8 cellular contexts compared by ENCODE assay signal in the genomic region with DNA sequence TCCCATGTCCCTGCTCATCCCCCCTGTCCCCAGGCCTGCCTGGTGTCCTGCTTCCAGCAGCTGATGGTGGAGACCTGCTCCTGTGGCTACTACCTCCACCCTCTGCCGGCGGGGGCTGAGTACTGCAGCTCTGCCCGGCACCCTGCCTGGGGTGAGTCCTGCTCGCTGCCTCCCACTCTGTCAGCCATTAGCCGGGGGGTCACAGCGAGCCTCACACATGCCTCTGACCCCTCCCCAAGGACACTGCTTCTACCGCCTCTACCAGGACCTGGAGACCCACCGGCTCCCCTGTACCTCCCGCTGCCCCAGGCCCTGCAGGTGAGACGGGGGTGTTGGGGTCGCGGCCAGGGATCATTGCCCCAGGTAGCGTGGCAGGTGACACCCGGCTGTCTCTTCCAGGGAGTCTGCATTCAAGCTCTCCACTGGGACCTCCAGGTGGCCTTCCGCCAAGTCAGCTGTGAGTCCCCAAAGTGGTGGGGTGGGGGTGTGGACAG. TPM values are rescaled to one million over a fixed set of nuclear protein-coding genes. Genes with fewer than 3 reads are reported as not detected.
DNase-seq lines count a peak whose midpoint lies in the region; ATAC-seq and TF ChIP-seq lines count a peak whose summit lies in the region.

No MANE protein-coding gene starts in this region.

- peaks cover 0 to 13% (median 7%) of the 10 kb centered on the region in 9 donors for H3K4me1 ChIP-seq in heart right ventricle

- H3K9me3 ChIP-seq in AG04450 (ENCODE audit: control insufficient read depth, insufficient read depth, low read length) (peaks cover 21% of the 10 kb centered on the region; the same call in 1 of the 2 replicates), heart right ventricle (no peaks in the 10 kb centered on the region)

- TF ChIP-seq CTCF in AG04450 (IDR thresholded peaks at IDR 0.05; ENCODE audit: low read depth, low read length), result peak; percentile 66
- TF ChIP-seq CTCF in RWPE1 (conservative IDR thresholded peaks at IDR 0.05; ENCODE audit: low read depth), result 0 out of 2 replicates have a peak, but pooled peaks have one; percentile 17
- peak; percentile 25 to 74 (median 57) for TF ChIP-seq CTCF in heart right ventricle (IDR thresholded peaks at IDR 0.05)

- peak in 4 of 8 donors; percentile 38 to 65 (median 42) for ATAC-seq in heart right ventricle
- no peak for ATAC-seq in GM21723 (IDR thresholded peaks at IDR 0.05; ENCODE audit: unreplicated experiment)
- ATAC-seq in HG02759 (IDR thresholded peaks at IDR 0.05; ENCODE audit: unreplicated experiment), result no peak

- H3K4me3 ChIP-seq in AG04450 (ENCODE audit: low read depth, low read length), result no peak overlapping the region
- H3K4me3 ChIP-seq in heart right ventricle, result no peak overlapping the region

- H3K27me3 ChIP-seq in AG04450 (ENCODE audit: control insufficient read depth, insufficient read depth, low read length) (no peaks in the 10 kb centered on the region), heart right ventricle (peaks cover 0 to 26% (median 20%) of the 10 kb centered on the region in 7 donors)

- H3K27ac ChIP-seq in AG04450 (ENCODE audit: low read depth, low read length), result no peak overlapping the region
- H3K27ac ChIP-seq in RWPE1, result no peak overlapping the region
- H3K27ac ChIP-seq in heart right ventricle, result no peak overlapping the region

- CTCF ChIA-PET in AG04450 (lab: Charles Lee) (interaction anchor here (3.5 kb wide), 1 partner anchor 169 kb away, joined by 30 read pairs; no protein-coding TSS in a partner anchor), RWPE1 (lab: Yijun Ruan, JAX) (interaction anchor here (0.6 to 3.2 kb wide), 7 partner anchors 9 to 187 kb away, joined by 3 to 61 read pairs (median 7); no protein-coding TSS in a partner anchor)

- intact Hi-C loops in heart right ventricle (cut with DNase I), result loop anchor here in 9 of 10 donors (2.0 to 10.0 kb wide), 5 partner anchors 165 to 265 kb away; a partner anchor contains a TSS

- WGBS in heart right ventricle, 2 donors, result 50 to 62% methylated on average over 15 of the region's 15 CpGs

- no peak for DNase-seq in AG04450 (ENCODE audit: low read depth, low spot score)
- peak; percentile 65 for DNase-seq in GM19240 (ENCODE audit: insufficient read length, low spot score)
- DNase-seq in RWPE1 (ENCODE audit: low spot score), result no peak
- peak; percentile 70 for DNase-seq in activated naive CD4-positive, alpha-beta T cell treated with Interleukin-2 at 50 U/mL for 16 hours
- peak in 1 of 2 donors; percentile 68 for DNase-seq in heart right ventricle
- DNase-seq in stimulated activated CD4-positive, alpha-beta T cell treated with anti-CD3 and anti-CD28 coated beads, Interleukin-12 subunit alpha, Interleukin-12 subunit beta, amount 100 ng/mL, for 48 hours (ENCODE audit: low read depth in 2 of 3, low spot score in 1 of 3), result peak in 2 of 3 donors; percentile 38 to 59

- peaks cover 0 to 20% (median 1%) of the 10 kb centered on the region in 9 donors for H3K36me3 ChIP-seq in heart right ventricle

- POLR2A ChIA-PET in AG04450 (lab: Yijun Ruan, JAX), result interaction anchor here (1.8 kb wide), 1 partner anchor 15 kb away, joined by 5 read pairs; no protein-coding TSS in a partner anchor
- POLR2A ChIA-PET in RWPE1 (lab: Yijun Ruan, JAX; ENCODE audit: low non-redundant PET), result no interaction called here

RNA-seq across cellular contexts. Expression of a gene that starts 10.0 kb away (rescaled TPM):
- 1.5 and 1.8 TPM in 2 replicates for polyA plus RNA-seq in AG04450 (2011; rRNA removed)
- polyA minus RNA-seq in AG04450 (2011; rRNA and poly(A)+ RNA removed), result 0.37 and 1.1 TPM in 2 replicates
- total RNA-seq in heart right ventricle, result 1 to 10 TPM; 1.0 to 5.4 (median 2.7) TPM
- polyA plus RNA-seq in heart right ventricle, result 10 to 100 TPM in 1 of 2 donors, 1 to 10 TPM in 1; 1.0 to 22.5 TPM

RNA-seq across cellular contexts. Expression of a gene that starts 16.6 kb away (rescaled TPM):
- 31.1 and 31.4 TPM in 2 replicates for polyA plus RNA-seq in AG04450 (2011; rRNA removed)
- polyA minus RNA-seq in AG04450 (2011; rRNA and poly(A)+ RNA removed), result 16.3 and 17.6 TPM in 2 replicates
- total RNA-seq in heart right ventricle, result 10 to 100 TPM; 23.5 to 41.9 (median 29.2) TPM
- polyA plus RNA-seq in heart right ventricle, result 10 to 100 TPM; 43.8 to 44.1 TPM

RNA-seq across cellular contexts. Expression of a gene that starts 17.4 kb away (rescaled TPM):
- polyA plus RNA-seq in AG04450 (2011; rRNA removed) (17.5 and 24.8 TPM in 2 replicates), heart right ventricle (100 to 1,000 TPM in 1 of 2 donors, 10 to 100 TPM in 1; 22.2 to 152 TPM)
- polyA minus RNA-seq in AG04450 (2011; rRNA and poly(A)+ RNA removed), result 16.3 and 24.9 TPM in 2 replicates
- 10 to 100 TPM; 24.1 to 60.0 (median 30.4) TPM for total RNA-seq in heart right ventricle

RNA-seq across cellular contexts. Expression of a gene that starts 18.1 kb away (rescaled TPM):
- polyA plus RNA-seq in AG04450 (2011; rRNA removed), result 9.6 and 15.6 TPM in 2 replicates
- 4.9 and 6.8 TPM in 2 replicates for polyA minus RNA-seq in AG04450 (2011; rRNA and poly(A)+ RNA removed)
- total RNA-seq in heart right ventricle, result 10 to 100 TPM in 3 of 10 donors, 1 to 10 TPM in 7; 5.6 to 11.9 (median 8.2) TPM
- 10 to 100 TPM; 16.0 to 17.8 TPM for polyA plus RNA-seq in heart right ventricle

RNA-seq across cellular contexts. Expression of a gene that starts 34.2 kb away (rescaled TPM):
- polyA plus RNA-seq in AG04450 (2011; rRNA removed) (52.8 and 69.5 TPM in 2 replicates), heart right ventricle (100 to 1,000 TPM in 1 of 2 donors, 10 to 100 TPM in 1; 92.6 to 269 TPM)
- polyA minus RNA-seq in AG04450 (2011; rRNA and poly(A)+ RNA removed), result 103 and 131 TPM in 2 replicates
- total RNA-seq in heart right ventricle, result 10 to 100 TPM; 44.7 to 91.7 (median 56.6) TPM

Comparison
In these comparisons a context has a peak if more than half of its experiments do, and no peak if none do; other contexts are left out.
1. DNase-seq: peak in GM19240 (single experiment), activated naive CD4-positive, alpha-beta T cell treated with Interleukin-2 at 50 U/mL for 16 hours (single experiment) and stimulated activated CD4-positive, alpha-beta T cell treated with anti-CD3 and anti-CD28 coated beads, Interleukin-12 subunit alpha, Interleukin-12 subunit beta, amount 100 ng/mL, for 48 hours (2 of 3); none in AG04450 (single experiment) and RWPE1 (single experiment).
2. Peak in every context shown above with its lines, with median percentiles within 50 percentile points of each other: CTCF ChIP-seq.